23 cellular contexts compared by ENCODE assay signal in the genomic region with DNA sequence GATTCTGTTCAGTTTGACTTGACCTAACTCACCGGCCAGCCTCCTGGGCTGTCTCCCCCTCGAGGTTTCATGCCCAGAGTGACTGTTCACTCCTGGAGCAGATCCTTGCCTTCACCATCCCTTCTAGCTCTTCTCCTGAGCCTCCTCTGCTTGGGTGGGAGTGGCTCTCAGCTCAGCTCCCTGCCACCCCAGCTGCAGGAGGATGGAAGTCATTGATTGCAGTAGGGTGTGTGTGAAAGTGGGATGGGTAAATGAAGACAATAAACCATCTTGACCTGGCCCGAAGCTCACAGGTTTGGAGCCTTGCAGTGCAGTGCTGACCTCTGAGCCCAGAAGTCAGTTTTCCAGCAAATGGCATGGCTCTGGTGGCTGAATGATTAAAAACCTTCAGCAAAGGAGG. TPM values are rescaled to one million over a fixed set of nuclear protein-coding genes. Genes with fewer than 3 reads are reported as not detected.
A peak's percentile ranks its signal among the peaks of the same experiment; 100 is the strongest.
DNase-seq lines count a peak whose midpoint lies in the region; ATAC-seq and TF ChIP-seq lines count a peak whose summit lies in the region.
"Had no signal": no experiment of that assay in that cellular context is flagged by ENCODE, and none has a peak within 500 bp of the region (broad histone marks: within the 10 kb centered on the region; RNA-seq: fewer than 3 reads in every experiment).

No MANE protein-coding gene starts in this region.

- DNase-seq in Peyer's patch (peak in 2 of 3 donors; percentile 74 to 75), colonic mucosa (peak; percentile 60), left lobe of liver (ENCODE audit: low spot score) (peak; percentile 4), transverse colon (peak; percentile 51), cerebellar cortex (ENCODE audit: low spot score) (no peak)
- DNase-seq: CD4-positive, alpha-beta T cell; COR-L47; DND-41; GM23248; KBM-7; MM.1S; NCI-H1048; NCI-H1436; NCI-H2029; NCI-H2227 treated with DMSO at 0.1 percent for 48 hours; NCI-H510A treated with DMSO at 0.1 percent for 48 hours; NCI-H748 treated with DMSO at 0.1 percent for 48 hours had no signal

- TF ChIP-seq CTCF in Peyer's patch (IDR thresholded peaks at IDR 0.05) = no peak
- no peak for TF ChIP-seq CTCF in colonic mucosa (IDR thresholded peaks at IDR 0.05)
- no peak for TF ChIP-seq CTCF in transverse colon (IDR thresholded peaks at IDR 0.05)

- ATAC-seq in left lobe of liver (no peak), HG02798 (IDR thresholded peaks at IDR 0.05; ENCODE audit: poor library complexity, unreplicated experiment) (no peak), GM21381 (IDR thresholded peaks at IDR 0.05; ENCODE audit: unreplicated experiment) (no peak)

- no peak for TF ChIP-seq EP300 in transverse colon (IDR thresholded peaks at IDR 0.05; ENCODE audit: low read depth)

- no peak for TF ChIP-seq POLR2A in Peyer's patch (IDR thresholded peaks at IDR 0.05)
- TF ChIP-seq POLR2A in transverse colon (IDR thresholded peaks at IDR 0.05) = no peak

- H3K4me3 ChIP-seq in Peyer's patch (no peak overlapping the region), colonic mucosa (no peak overlapping the region), transverse colon (no peak overlapping the region)
- H3K4me3 ChIP-seq: BLaER1, GM23248, HAP-1 had no signal

- H3K9me3 ChIP-seq in Peyer's patch = peaks cover 0 to 5% (median 0%) of the 10 kb centered on the region in 4 donors
- H3K9me3 ChIP-seq in colonic mucosa = no peaks in the 10 kb centered on the region
- no peaks in the 10 kb centered on the region for H3K9me3 ChIP-seq in transverse colon
- H3K9me3 ChIP-seq: HAP-1 had no signal

- H3K4me1 ChIP-seq in Peyer's patch (peaks cover 0 to 17% (median 2%) of the 10 kb centered on the region in 4 donors), colonic mucosa (peaks cover 9% of the 10 kb centered on the region), transverse colon (peaks cover 0 to 32% (median 8%) of the 10 kb centered on the region in 4 donors)
- H3K4me1 ChIP-seq: BLaER1, HAP-1 had no signal

- no peaks in the 10 kb centered on the region for H3K36me3 ChIP-seq in Peyer's patch
- H3K36me3 ChIP-seq in colonic mucosa = no peaks in the 10 kb centered on the region
- H3K36me3 ChIP-seq in transverse colon = no peaks in the 10 kb centered on the region
- H3K36me3 ChIP-seq: BLaER1, HAP-1 had no signal

- in situ Hi-C loops in transverse colon (cut with MboI; ENCODE audit: low pct_ligation_motif_present in 1 of 4, low pct_unique_long_range_greater_than_20kb in 1 of 4, low sequenced_read_pairs in 3 of 4) = no loop called here

- H3K27ac ChIP-seq in Peyer's patch = peak overlapping the region in 2 of 4 donors; percentile 64 to 82
- peak overlapping the region; percentile 73 for H3K27ac ChIP-seq in colonic mucosa
- peak overlapping the region; percentile 63 to 71 (median 66) for H3K27ac ChIP-seq in transverse colon
- H3K27ac ChIP-seq: BLaER1, GM23248 had no signal

- no peaks in the 10 kb centered on the region for H3K27me3 ChIP-seq in Peyer's patch
- peaks cover 3% of the 10 kb centered on the region for H3K27me3 ChIP-seq in colonic mucosa
- peaks cover 6% of the 10 kb centered on the region for H3K27me3 ChIP-seq in transverse colon
- H3K27me3 ChIP-seq: BLaER1 had no signal

- intact Hi-C loops in colonic mucosa (cut with DNase I) = no loop called here
- intact Hi-C loops in transverse colon (cut with DNase I; ENCODE audit: low total_unique reads) = no loop called here

- 14 to 43% methylated on average over 1 to 3 of the region's 3 CpGs for WGBS in transverse colon (ENCODE audit: low coverage in 1 of 2), 2 donors

- peak overlapping the region in 1 of 2 donors; percentile 29 for H3K9ac ChIP-seq in colonic mucosa (ENCODE audit: low read depth in 2 of 2, low read length in 2 of 2)
- H3K9ac ChIP-seq: BLaER1, GM23248 had no signal

RNA-seq across cellular contexts. Expression of a gene that starts 17.3 kb away (rescaled TPM):
- total RNA-seq in Peyer's patch = 1,000 to 10,000 TPM in 1 of 4 donors, 100 to 1,000 TPM in 3; 178 to 1,063 (median 636) TPM
- total RNA-seq in colonic mucosa = 1,000 to 10,000 TPM; 2,373 to 4,154 TPM
- total RNA-seq in left lobe of liver = 4.1 TPM
- total RNA-seq in transverse colon = 1,000 to 10,000 TPM in 1 of 4 donors, 100 to 1,000 TPM in 3; 164 to 2,581 (median 367) TPM
- total RNA-seq: A673; CD4-positive, alpha-beta T cell; GM23248; HT1080 had no signal

RNA-seq across cellular contexts. Expression of a gene that starts 18.2 kb away (rescaled TPM):
- total RNA-seq in Peyer's patch (1 to 10 TPM in 1 of 4 donors, not detected in 3; 6.7 TPM), colonic mucosa (1 to 10 TPM; 2.3 to 2.5 TPM), left lobe of liver (0.25 TPM), transverse colon (under 1 TPM in 1 of 4 donors, not detected in 3; 0.68 TPM)
- total RNA-seq: A673; CD4-positive, alpha-beta T cell; GM23248; HT1080 had no signal

RNA-seq across cellular contexts. Expression of a gene that starts 33.8 kb away (rescaled TPM):
- 100 to 1,000 TPM in 2 of 4 donors, 10 to 100 TPM in 1, not detected in 1; 32.4 to 136 (median 103) TPM for total RNA-seq in Peyer's patch
- total RNA-seq in colonic mucosa = 100 to 1,000 TPM; 233 to 916 TPM
- total RNA-seq in left lobe of liver = 0.83 TPM
- 10 to 100 TPM in 2 of 4 donors, 1 to 10 TPM in 1, not detected in 1; 8.6 to 45.3 (median 25.8) TPM for total RNA-seq in transverse colon
- total RNA-seq: A673; CD4-positive, alpha-beta T cell; GM23248; HT1080 had no signal

Comparison
In these comparisons a context has a peak if more than half of its experiments do, and no peak if none do; other contexts are left out.
1. RNA of a gene that starts 17.3 kb away (total RNA-seq): 2,373 to 4,154 TPM in colonic mucosa, 178 to 1,063 TPM in Peyer's patch and 164 to 2,581 TPM in transverse colon; 4.1 TPM in left lobe of liver (single experiment); every median in the first group is over 10 times any median in the second.